ENCODE assay signal across 8 cellular contexts in the genomic region with DNA sequence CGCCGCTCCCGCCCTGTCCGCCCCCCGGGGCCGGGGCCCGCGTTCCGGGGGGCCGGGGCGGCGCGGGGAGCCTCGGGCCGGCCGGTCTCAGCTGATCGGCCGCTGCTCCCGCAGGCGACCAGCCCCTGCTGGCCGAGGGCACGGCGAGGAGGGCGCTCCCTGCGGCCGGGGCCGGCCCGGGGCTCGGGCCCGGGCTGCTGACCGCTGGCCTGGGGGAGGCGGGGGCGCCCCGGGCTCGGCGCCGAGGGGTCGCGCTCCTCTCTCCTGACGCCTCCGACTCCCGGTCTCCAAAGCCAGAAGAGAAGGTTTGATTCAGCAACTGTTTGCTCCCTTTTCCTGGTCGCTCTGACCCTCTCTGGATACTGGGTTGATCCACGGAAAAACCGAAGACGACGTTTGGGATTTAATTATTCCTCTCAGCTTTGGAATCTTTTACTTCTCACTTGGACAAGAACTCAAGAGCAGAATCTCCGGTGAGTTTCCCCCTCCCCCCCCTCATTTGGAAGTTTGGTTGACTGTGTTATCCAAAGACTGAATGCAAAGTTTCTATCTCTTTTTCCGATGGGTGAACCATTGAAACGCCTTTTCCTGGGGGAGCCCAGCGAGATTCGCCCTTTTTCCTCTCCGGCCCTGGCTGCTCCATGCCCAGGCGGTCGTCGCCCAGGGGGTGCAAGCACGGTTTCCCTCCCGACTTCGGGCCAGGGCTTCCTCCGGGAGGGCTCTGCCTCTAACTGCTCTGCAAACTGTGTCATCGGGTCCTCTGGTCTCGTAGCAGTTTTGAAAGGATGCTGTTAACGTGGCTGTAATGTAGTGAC. TPM values are rescaled to one million over a fixed set of nuclear protein-coding genes. Genes with fewer than 3 reads are reported as not detected.
DNase-seq lines count a peak whose midpoint lies in the region; ATAC-seq, FAIRE-seq and TF ChIP-seq lines count a peak whose summit lies in the region.

No MANE protein-coding gene starts in this region.

- no peaks in the 10 kb centered on the region for H3K36me3 Mint-ChIP-seq in astrocyte (ENCODE audit: low read depth, unreplicated experiment)

- H3K27me3 ChIP-seq in astrocyte (ENCODE audit: insufficient read depth, low read length), result no peaks in the 10 kb centered on the region

- H3K4me1 Mint-ChIP-seq in astrocyte (ENCODE audit: low read depth, unreplicated experiment), result peaks cover 8% of the 10 kb centered on the region

- H3K27me3 Mint-ChIP-seq in astrocyte (ENCODE audit: low read depth, unreplicated experiment), result no peaks in the 10 kb centered on the region

- H3K9ac ChIP-seq in astrocyte (ENCODE audit: low read length), result peak overlapping the region; percentile 95

- peak overlapping the region; percentile 99 for H3K4me3 ChIP-seq in astrocyte (ENCODE audit: insufficient read depth, low read depth, low read length)
- H3K4me3 ChIP-seq in iPS-18c (ENCODE audit: insufficient read depth, low read depth, low read length), result peak overlapping the region; percentile 96
- H3K4me3 ChIP-seq in skeletal muscle cell (ENCODE audit: low read depth, low read length), result peak overlapping the region; percentile 83

- H3K27ac Mint-ChIP-seq in astrocyte (ENCODE audit: unreplicated experiment), result peak overlapping the region; percentile 97

- peak overlapping the region; percentile 83 for H3K27ac ChIP-seq in astrocyte (ENCODE audit: low read depth, low read length)

- no peak for FAIRE-seq in astrocyte (lab: Jason Lieb, UNC)

- peaks cover 5% of the 10 kb centered on the region for H3K4me1 ChIP-seq in astrocyte (ENCODE audit: insufficient read depth, low read length)

- H3K79me2 ChIP-seq in astrocyte (ENCODE audit: insufficient read depth, low read length), result peaks cover 56% of the 10 kb centered on the region

- H3K36me3 ChIP-seq in astrocyte (ENCODE audit: insufficient read depth, low read length), result no peaks in the 10 kb centered on the region

- DNase-seq in activated naive CD4-positive, alpha-beta T cell treated with Interleukin-2 at 50 U/mL for 16 hours, result peak; percentile 27
- DNase-seq in activated naive CD4-positive, alpha-beta T cell (lab: John Stamatoyannopoulos, UW), result no peak
- peak; percentile 47 for DNase-seq in OCI-M1 (lab: John Stamatoyannopoulos, UW)
- DNase-seq in astrocyte (ENCODE audit: low read depth), result no peak
- DNase-seq in skeletal muscle cell (ENCODE audit: low read depth), result no peak
- DNase-seq in SIG-M5 (lab: John Stamatoyannopoulos, UW), result no peak

- peak overlapping the region; percentile 87 for H3K4me2 ChIP-seq in astrocyte (ENCODE audit: low read length)

- peak; percentile 6 for ATAC-seq in HG02678 (IDR thresholded peaks at IDR 0.05; ENCODE audit: unreplicated experiment)

- no peak for TF ChIP-seq CTCF in astrocyte (IDR thresholded peaks at IDR 0.05; ENCODE audit: insufficient read depth, low read depth, low read length)

- peaks cover 46% of the 10 kb centered on the region for H4K20me1 ChIP-seq in astrocyte (ENCODE audit: insufficient read depth, low read length)

- H3K4me3 Mint-ChIP-seq in astrocyte (ENCODE audit: unreplicated experiment), result peak overlapping the region; percentile 96

- H3K9me3 ChIP-seq in astrocyte (ENCODE audit: insufficient read depth, low read depth, low read length) (no peaks in the 10 kb centered on the region), iPS-18c (ENCODE audit: control insufficient read depth, insufficient read depth, low read length) (no peaks in the 10 kb centered on the region)

- no peak overlapping the region for H2AFZ ChIP-seq in astrocyte (ENCODE audit: low read depth, low read length)

- H3K9me3 Mint-ChIP-seq in astrocyte (ENCODE audit: unreplicated experiment), result no peaks in the 10 kb centered on the region

RNA-seq across cellular contexts. Expression of a gene that starts 0.7 kb away (rescaled TPM):
- 65.2 and 70.4 TPM in 2 replicates for total RNA-seq in astrocyte

Comparison
In these comparisons a context has a peak if more than half of its experiments do, and no peak if none do; other contexts are left out.
1. DNase-seq: peak in activated naive CD4-positive, alpha-beta T cell treated with Interleukin-2 at 50 U/mL for 16 hours (single experiment) and OCI-M1 (single experiment); none in activated naive CD4-positive, alpha-beta T cell (0 of 4), astrocyte (single experiment), skeletal muscle cell (single experiment) and SIG-M5 (single experiment).
2. Peak in every context shown above with its lines, with median percentiles within 50 percentile points of each other: H3K4me3 ChIP-seq.